13 cellular contexts compared by ENCODE assay signal in genomic region chr11:108931168-108931567, GRCh38.
DNase-seq lines count a peak whose midpoint lies in the region; ATAC-seq, FAIRE-seq and TF ChIP-seq lines count a peak whose summit lies in the region.
"Had no signal": no experiment of that assay in that cellular context is flagged by ENCODE, and none has a peak within 500 bp of the region (broad histone marks: within the 10 kb centered on the region; RNA-seq: fewer than 3 reads in every experiment).

No MANE protein-coding gene starts in this region.

- no peaks in the 10 kb centered on the region for H3K9me3 ChIP-seq in PC-3 (ENCODE audit: low read length)
- no peaks in the 10 kb centered on the region for H3K9me3 ChIP-seq in fibroblast of lung (ENCODE audit: control insufficient read depth, insufficient read depth, low read depth, low read length)

- peak overlapping the region; percentile 93 for H3K27ac ChIP-seq in PC-3 (ENCODE audit: low read length)
- no peak overlapping the region for H3K27ac ChIP-seq in fibroblast of lung (ENCODE audit: insufficient read depth, low read length)

- BruUV-seq in PC-3 (replicated peaks; lab: Mats Ljungman, UMichigan): no TSS peak

- H3K27me3 ChIP-seq in PC-3 (ENCODE audit: low read length) (no peaks in the 10 kb centered on the region), fibroblast of lung (ENCODE audit: control insufficient read depth, insufficient read depth, low read length) (no peaks in the 10 kb centered on the region)

- CTCF ChIA-PET in PC-3 (lab: Charles Lee): no interaction called here

- no peak for TF ChIP-seq CTCF in PC-3 (conservative IDR thresholded peaks at IDR 0.05; ENCODE audit: low read depth, low read length)
- no peak for TF ChIP-seq CTCF in fibroblast of lung (conservative IDR thresholded peaks at IDR 0.05 in 1 of 2, IDR thresholded peaks at IDR 0.05 in 1 of 2; ENCODE audit: low read depth in 1 of 2, low read length in 2 of 2)

- H3K9ac ChIP-seq in PC-3 (ENCODE audit: low read length) (peak overlapping the region; percentile 73), fibroblast of lung (ENCODE audit: insufficient read depth, low read length) (no peak overlapping the region)

- H3K4me3 ChIP-seq in PC-3 (ENCODE audit: low read length) (peak overlapping the region; percentile 41; the same call in 1 of the 2 replicates), fibroblast of lung (replicated peaks in 1 of 4; ENCODE audit: control extremely low read depth in 1 of 4, insufficient read depth in 1 of 4, low read depth in 3 of 4, low read length in 4 of 4) (no peak overlapping the region)

- DNase-seq in EH (ENCODE audit: low read depth) (peak; percentile 48), PC-3 (peak; percentile 92), fibroblast of lung (ENCODE audit: low read depth in 2 of 2) (peak; percentile 43 to 53), putamen (ENCODE audit: low spot score) (peak; percentile 42), AG20443 (ENCODE audit: low spot score) (no peak), RCC 7860 (ENCODE audit: low spot score) (no peak)
- DNase-seq: CD4-positive, alpha-beta memory T cell; DMS79 treated with DMSO at 0.1 percent for 48 hours; KG1; NCI-H1105 treated with DMSO at 0.1 percent for 48 hours; NCI-H187 treated with DMSO at 0.1 percent for 48 hours; NCI-H82 had no signal

- H3K4me2 ChIP-seq in PC-3 (ENCODE audit: low read length): peak overlapping the region; percentile 77
- H3K4me2 ChIP-seq in fibroblast of lung (ENCODE audit: extremely low read depth, insufficient read depth, low read length): no peak overlapping the region

- POLR2A ChIA-PET in PC-3 (lab: Charles Lee; ENCODE audit: unreplicated experiment): interaction anchor here (0.6 kb wide), 1 partner anchor 1418 kb away, joined by 4 read pairs; no protein-coding TSS in a partner anchor

- ATAC-seq in PC-3 (peak; percentile 56), HG03469 (IDR thresholded peaks at IDR 0.05; ENCODE audit: unreplicated experiment) (no peak)

- intact Hi-C loops in PC-3 (cut with micrococcal nuclease): no loop called here

- no peak for FAIRE-seq in RCC 7860 (lab: Jason Lieb, UNC)

- H4K20me1 ChIP-seq in PC-3 (ENCODE audit: low read length): no peaks in the 10 kb centered on the region
- H4K20me1 ChIP-seq in fibroblast of lung (ENCODE audit: control insufficient read depth, extremely low read depth, insufficient read depth, low read length): no peaks in the 10 kb centered on the region

- H3K79me2 ChIP-seq in PC-3 (ENCODE audit: low read length) (peaks cover 9% of the 10 kb centered on the region), fibroblast of lung (ENCODE audit: control insufficient read depth, insufficient read depth, low read length) (no peaks in the 10 kb centered on the region)

- H3K36me3 ChIP-seq in PC-3 (ENCODE audit: low read depth, low read length): 0 out of 2 replicates have a peak, but pooled peaks cover 2% of the 10 kb centered on the region
- H3K36me3 ChIP-seq in fibroblast of lung (ENCODE audit: control insufficient read depth, insufficient read depth, low read length): no peaks in the 10 kb centered on the region

- no peaks in the 10 kb centered on the region for H3K9me2 ChIP-seq in PC-3 (replicated peaks; ENCODE audit: low read length)

- H2AFZ ChIP-seq in PC-3 (ENCODE audit: low read length) (no peak overlapping the region), fibroblast of lung (ENCODE audit: low read length) (no peak overlapping the region)

- H3K4me1 ChIP-seq in PC-3 (ENCODE audit: insufficient read depth, low read length) (peaks cover 51% of the 10 kb centered on the region), fibroblast of lung (ENCODE audit: control insufficient read depth, extremely low read depth, insufficient read depth, low read length) (peaks cover 6% of the 10 kb centered on the region)

- peaks cover 4% of the 10 kb centered on the region for H3F3A ChIP-seq in PC-3 (ENCODE audit: low read length, unreplicated experiment)

Comparison
In these comparisons a context has a peak if more than half of its experiments do, and no peak if none do; other contexts are left out.
1. DNase-seq: peak in EH (single experiment), PC-3 (single experiment), fibroblast of lung (2 of 2) and putamen (single experiment); none in AG20443 (single experiment) and RCC 7860 (single experiment).